16 cellular contexts compared by ENCODE assay signal in the genomic region with DNA sequence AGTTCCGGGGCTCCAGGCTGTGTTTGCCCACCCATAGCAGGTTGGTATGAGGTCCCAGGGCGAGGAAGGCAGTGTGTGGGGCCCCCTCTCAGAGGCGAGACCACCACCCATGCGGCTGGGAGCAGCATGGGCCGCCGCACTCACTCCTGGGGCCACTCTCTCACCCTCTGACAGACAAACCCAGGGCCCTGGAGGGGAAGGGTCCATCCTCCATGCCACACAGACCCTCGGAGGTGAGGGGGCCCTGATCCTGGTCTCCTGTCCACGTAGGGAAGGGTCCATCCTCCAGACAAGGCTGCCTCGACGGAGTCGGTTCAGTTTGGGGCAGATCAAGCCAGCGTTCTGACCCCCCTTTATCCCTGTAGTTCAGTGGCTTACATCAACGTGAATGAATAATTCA.
DNase-seq lines count a peak whose midpoint lies in the region; ATAC-seq and TF ChIP-seq lines count a peak whose summit lies in the region.
"Had no signal": no experiment of that assay in that cellular context is flagged by ENCODE, and none has a peak within 500 bp of the region (broad histone marks: within the 10 kb centered on the region; RNA-seq: fewer than 3 reads in every experiment).

No MANE protein-coding gene starts in this region.

- H3K4me1 Mint-ChIP-seq in chondrocyte (ENCODE audit: low read depth), result no peaks in the 10 kb centered on the region

- H3K27ac ChIP-seq in heart left ventricle (no peak overlapping the region), lower lobe of right lung (no peak overlapping the region), aorta (ENCODE audit: low read depth in 1 of 2, low read length in 2 of 2) (no peak overlapping the region)
- H3K27ac ChIP-seq: SK-N-MC had no signal

- ATAC-seq in heart left ventricle (no peak), lower lobe of right lung (no peak), aorta (ENCODE audit: low FRiP score) (no peak), HG02759 (IDR thresholded peaks at IDR 0.05; ENCODE audit: unreplicated experiment) (no peak)

- H3K27me3 ChIP-seq in heart left ventricle (no peaks in the 10 kb centered on the region), lower lobe of right lung (ENCODE audit: low read depth) (no peaks in the 10 kb centered on the region), aorta (ENCODE audit: control insufficient read depth in 1 of 2, insufficient read depth in 2 of 2, low read length in 1 of 2) (no peaks in the 10 kb centered on the region)

- H3K27me3 Mint-ChIP-seq in chondrocyte (ENCODE audit: low read depth), result no peaks in the 10 kb centered on the region

- no peaks in the 10 kb centered on the region for H3K9me3 ChIP-seq in heart left ventricle
- no peaks in the 10 kb centered on the region for H3K9me3 ChIP-seq in lower lobe of right lung
- H3K9me3 ChIP-seq in aorta (ENCODE audit: control insufficient read depth, low read length), result no peaks in the 10 kb centered on the region

- H3K4me3 ChIP-seq in heart left ventricle (no peak overlapping the region), lower lobe of right lung (no peak overlapping the region), aorta (ENCODE audit: low read length in 2 of 2) (no peak overlapping the region)
- H3K4me3 ChIP-seq: SK-N-MC had no signal

- H3K27ac Mint-ChIP-seq in chondrocyte (ENCODE audit: unreplicated experiment), result no peak overlapping the region

- H3K4me1 ChIP-seq in heart left ventricle, result peaks cover 0 to 4% (median 2%) of the 10 kb centered on the region in 12 donors
- H3K4me1 ChIP-seq in lower lobe of right lung, result no peaks in the 10 kb centered on the region
- H3K4me1 ChIP-seq in aorta (ENCODE audit: control insufficient read depth in 1 of 2, insufficient read depth in 2 of 2, low read length in 2 of 2), result no peaks in the 10 kb centered on the region

- DNase-seq in heart left ventricle, result peak in 3 of 5 donors; percentile 9 to 29 (median 10)
- no peak for DNase-seq in cardiac septum (ENCODE audit: low spot score)
- DNase-seq in chondrocyte (ENCODE audit: low spot score), result peak; percentile 85
- peak; percentile 30 for DNase-seq in lower lobe of right lung
- DNase-seq in aorta, result peak; percentile 30 to 65
- DNase-seq in activated CD4-positive, alpha-beta T cell treated with anti-CD3 and anti-CD28 coated beads, Interleukin-2, amount 50 U/mL, for 4 hours, result no peak
- no peak for DNase-seq in globus pallidus (ENCODE audit: low spot score)
- DNase-seq: C1 segment of cervical spinal cord, DMS 273 treated with DMSO at 0.1 percent for 48 hours, KBM-7, NCI-H1436, NCI-H2029 treated with DMSO at 0.1 percent for 48 hours, NCI-H446 treated with DMSO at 0.1 percent for 48 hours, NCI-H748 treated with DMSO at 0.1 percent for 48 hours had no signal

- TF ChIP-seq POLR2A in heart left ventricle (IDR thresholded peaks at IDR 0.05), result no peak

- no peaks in the 10 kb centered on the region for H3K36me3 Mint-ChIP-seq in chondrocyte (ENCODE audit: low read depth)

- no peak overlapping the region for H3K4me3 Mint-ChIP-seq in chondrocyte (ENCODE audit: unreplicated experiment)

- no peaks in the 10 kb centered on the region for H3K9me3 Mint-ChIP-seq in chondrocyte (ENCODE audit: low read depth)

- H3K36me3 ChIP-seq in heart left ventricle (peaks cover 0 to 22% (median 0%) of the 10 kb centered on the region in 9 donors), lower lobe of right lung (peaks cover 22% of the 10 kb centered on the region), aorta (ENCODE audit: control insufficient read depth in 1 of 2, insufficient read depth in 2 of 2, low read length in 1 of 2) (no peaks in the 10 kb centered on the region)

- TF ChIP-seq CTCF in heart left ventricle (IDR thresholded peaks at IDR 0.05), result no peak
- TF ChIP-seq CTCF in chondrocyte (IDR thresholded peaks at IDR 0.05), result no peak
- no peak for TF ChIP-seq CTCF in lower lobe of right lung (IDR thresholded peaks at IDR 0.05)

- 91 to 98% (median 97%) methylated on average over 8 to 13 of the region's 13 CpGs for WGBS in heart left ventricle, 4 donors
- 94 to 95% methylated on average over 13 of the region's 13 CpGs for WGBS in aorta, 2 donors

- intact Hi-C loops in heart left ventricle (cut with DNase I) (no loop called here), cardiac septum (cut with DNase I) (no loop called here), lower lobe of right lung (cut with DNase I) (no loop called here), aorta (cut with DNase I) (no loop called here)

Comparison
In these comparisons a context has a peak if more than half of its experiments do, and no peak if none do; other contexts are left out.
1. DNase-seq: peak in heart left ventricle (3 of 5), chondrocyte (single experiment), lower lobe of right lung (single experiment) and aorta (2 of 2); none in cardiac septum (single experiment), activated CD4-positive, alpha-beta T cell treated with anti-CD3 and anti-CD28 coated beads, Interleukin-2, amount 50 U/mL, for 4 hours (0 of 2) and globus pallidus (single experiment).